30 cellular contexts compared by ENCODE assay signal in genomic region chr1:2053217-2053616, GRCh38. TPM values are rescaled to one million over a fixed set of nuclear protein-coding genes. Genes with fewer than 3 reads are reported as not detected.
A peak's percentile ranks its signal among the peaks of the same experiment; 100 is the strongest.
DNase-seq lines count a peak whose midpoint lies in the region; ATAC-seq and TF ChIP-seq lines count a peak whose summit lies in the region.
"Had no signal": no experiment of that assay in that cellular context is flagged by ENCODE, and none has a peak within 500 bp of the region (broad histone marks: within the 10 kb centered on the region; RNA-seq: fewer than 3 reads in every experiment).

No MANE protein-coding gene starts in this region.

- DNase-seq in right atrium auricular region (ENCODE audit: low spot score): no peak
- no peak for DNase-seq in left ventricle myocardium inferior
- DNase-seq in mesothelial cell of epicardium (ENCODE audit: low spot score in 2 of 2, unreplicated experiment in 2 of 2): no peak
- DNase-seq in upper lobe of right lung: no peak
- no peak for DNase-seq in immature natural killer cell
- DNase-seq in MM.1S: no peak
- DNase-seq in 8988T: no peak
- DNase-seq: activated CD4-positive, alpha-beta T cell treated with anti-CD3 and anti-CD28 coated beads, Interleukin-2, amount 50 U/mL, for 48 hours; activated naive CD4-positive, alpha-beta T cell treated with anti-CD3 and anti-CD28 coated beads, Interleukin-2, amount 10 ng/mL, durations not matched to agents 7 days and 5 days; amniotic stem cell; DMS79; effector CD4-positive, alpha-beta T cell; GF-D8; mammary epithelial cell; NCI-H1048; NCI-H1694; NCI-H2171; NCI-H524 treated with DMSO at 0.1 percent for 48 hours; posterior cingulate gyrus; SHP77 treated with DMSO at 0.1 percent for 48 hours; stimulated activated CD4-positive, alpha-beta T cell treated with anti-CD3 and anti-CD28 coated beads, Interleukin-4, amount 100 ng/mL, for 4 hours; stimulated activated naive CD4-positive, alpha-beta T cell; T1000 had no signal

- H3K9ac ChIP-seq in MM.1S (ENCODE audit: low read length): no peak overlapping the region

- no peaks in the 10 kb centered on the region for H3K27me3 Mint-ChIP-seq in activated T-helper 17 cell treated with anti-CD3 and anti-CD28 coated beads, Interleukin-2, amount 50 U/mL, for 72 hours
- H3K27me3 Mint-ChIP-seq in mesothelial cell of epicardium (ENCODE audit: low read depth) (peaks cover 28% of the 10 kb centered on the region), immature natural killer cell (ENCODE audit: low read depth in 3 of 3) (peaks cover 0 to 9% (median 6%) of the 10 kb centered on the region in 3 donors)

- no peaks in the 10 kb centered on the region for H3K9me3 ChIP-seq in right atrium auricular region
- H3K9me3 ChIP-seq in left ventricle myocardium inferior (replicated peaks): no peaks in the 10 kb centered on the region
- no peaks in the 10 kb centered on the region for H3K9me3 ChIP-seq in upper lobe of right lung
- H3K9me3 ChIP-seq in MM.1S (replicated peaks; ENCODE audit: insufficient read depth, low read length): no peaks in the 10 kb centered on the region
- H3K9me3 ChIP-seq: breast epithelium, suprapubic skin had no signal

- H2AFZ ChIP-seq in MM.1S (ENCODE audit: low read length): no peak overlapping the region

- H3K4me1 Mint-ChIP-seq in activated T-helper 17 cell treated with anti-CD3 and anti-CD28 coated beads, Interleukin-2, amount 50 U/mL, for 72 hours: peaks cover 6% of the 10 kb centered on the region
- H3K4me1 Mint-ChIP-seq in mesothelial cell of epicardium: peaks cover 14% of the 10 kb centered on the region
- H3K4me1 Mint-ChIP-seq in immature natural killer cell: peaks cover 12% of the 10 kb centered on the region in 2 donors

- no peaks in the 10 kb centered on the region for H3K9me3 Mint-ChIP-seq in activated T-helper 17 cell treated with anti-CD3 and anti-CD28 coated beads, Interleukin-2, amount 50 U/mL, for 72 hours
- H3K9me3 Mint-ChIP-seq in mesothelial cell of epicardium: no peaks in the 10 kb centered on the region
- H3K9me3 Mint-ChIP-seq in immature natural killer cell: no peaks in the 10 kb centered on the region
- H3K9me3 Mint-ChIP-seq: activated naive CD4-positive, alpha-beta T cell treated with anti-CD3 and anti-CD28 coated beads, Interleukin-2, amount 10 ng/mL, durations not matched to agents 7 days and 5 days had no signal

- no peaks in the 10 kb centered on the region for H4K20me1 ChIP-seq in MM.1S (ENCODE audit: insufficient read depth, low read length)

- no peak overlapping the region for H3K4me3 ChIP-seq in right atrium auricular region
- H3K4me3 ChIP-seq in left ventricle myocardium inferior: no peak overlapping the region
- no peak overlapping the region for H3K4me3 ChIP-seq in upper lobe of right lung
- no peak overlapping the region for H3K4me3 ChIP-seq in MM.1S (ENCODE audit: low read length)
- H3K4me3 ChIP-seq: breast epithelium, suprapubic skin had no signal

- H3K27ac ChIP-seq in right atrium auricular region: peak overlapping the region; percentile 77 to 79
- H3K27ac ChIP-seq in left ventricle myocardium inferior (replicated peaks): no peak overlapping the region
- H3K27ac ChIP-seq in upper lobe of right lung: peak overlapping the region; percentile 63
- H3K27ac ChIP-seq in MM.1S (ENCODE audit: low read length): no peak overlapping the region
- H3K27ac ChIP-seq: suprapubic skin had no signal

- H3K4me1 ChIP-seq in right atrium auricular region (peaks cover 0 to 23% of the 10 kb centered on the region in 2 donors), left ventricle myocardium inferior (peaks cover 18% of the 10 kb centered on the region), upper lobe of right lung (peaks cover 8% of the 10 kb centered on the region), MM.1S (ENCODE audit: low read length) (no peaks in the 10 kb centered on the region)

- H3K36me3 Mint-ChIP-seq in activated T-helper 17 cell treated with anti-CD3 and anti-CD28 coated beads, Interleukin-2, amount 50 U/mL, for 72 hours (ENCODE audit: low read depth): peaks cover 24% of the 10 kb centered on the region
- H3K36me3 Mint-ChIP-seq in mesothelial cell of epicardium (peaks cover 7% of the 10 kb centered on the region), immature natural killer cell (no peaks in the 10 kb centered on the region)
- H3K36me3 Mint-ChIP-seq: activated naive CD4-positive, alpha-beta T cell treated with anti-CD3 and anti-CD28 coated beads, Interleukin-2, amount 10 ng/mL, durations not matched to agents 7 days and 5 days had no signal

- H3F3A ChIP-seq in MM.1S (ENCODE audit: insufficient read depth, low read length): no peaks in the 10 kb centered on the region

- no peak overlapping the region for H3K4me2 ChIP-seq in MM.1S (ENCODE audit: low read depth, low read length)

- no peak for ATAC-seq in activated T-helper 17 cell treated with anti-CD3 and anti-CD28 coated beads, Interleukin-2, amount 50 U/mL, for 72 hours (replicated peaks)
- no peak for ATAC-seq in upper lobe of right lung
- ATAC-seq: sciatic nerve had no signal

- H3K79me2 ChIP-seq in MM.1S (ENCODE audit: low read length): no peaks in the 10 kb centered on the region

- TF ChIP-seq CTCF in right atrium auricular region (IDR thresholded peaks at IDR 0.05) (no peak), left ventricle myocardium inferior (IDR thresholded peaks at IDR 0.05; ENCODE audit: borderline replicate concordance) (no peak), mesothelial cell of epicardium (IDR thresholded peaks at IDR 0.05; ENCODE audit: unreplicated experiment) (no peak), upper lobe of right lung (IDR thresholded peaks at IDR 0.05) (no peak), MM.1S (IDR thresholded peaks at IDR 0.05; ENCODE audit: low read length) (no peak)

- no peaks in the 10 kb centered on the region for H3K9me2 ChIP-seq in MM.1S (replicated peaks; ENCODE audit: insufficient read depth, low read length)

- no peak overlapping the region for H3K27ac Mint-ChIP-seq in activated T-helper 17 cell treated with anti-CD3 and anti-CD28 coated beads, Interleukin-2, amount 50 U/mL, for 72 hours
- no peak overlapping the region for H3K27ac Mint-ChIP-seq in mesothelial cell of epicardium
- peak overlapping the region in 2 of 6 donors; percentile 7 to 16 for H3K27ac Mint-ChIP-seq in immature natural killer cell
- H3K27ac Mint-ChIP-seq: activated naive CD4-positive, alpha-beta T cell treated with anti-CD3 and anti-CD28 coated beads, Interleukin-2, amount 10 ng/mL, durations not matched to agents 7 days and 5 days had no signal

- H3K4me3 Mint-ChIP-seq in activated T-helper 17 cell treated with anti-CD3 and anti-CD28 coated beads, Interleukin-2, amount 50 U/mL, for 72 hours: peak overlapping the region; percentile 57
- peak overlapping the region; percentile 36 for H3K4me3 Mint-ChIP-seq in mesothelial cell of epicardium
- peak overlapping the region in 1 of 5 donors; percentile 12 for H3K4me3 Mint-ChIP-seq in immature natural killer cell

- intact Hi-C loops in left ventricle myocardium inferior (cut with micrococcal nuclease) (no loop called here), upper lobe of right lung (cut with DNase I) (no loop called here)

- H3K36me3 ChIP-seq in right atrium auricular region (no peaks in the 10 kb centered on the region), left ventricle myocardium inferior (no peaks in the 10 kb centered on the region), upper lobe of right lung (peaks cover 9% of the 10 kb centered on the region), MM.1S (replicated peaks; ENCODE audit: insufficient read depth, low read length) (no peaks in the 10 kb centered on the region)
- H3K36me3 ChIP-seq: breast epithelium had no signal

- H3K27me3 ChIP-seq in right atrium auricular region: no peaks in the 10 kb centered on the region
- peaks cover 46% of the 10 kb centered on the region for H3K27me3 ChIP-seq in left ventricle myocardium inferior (ENCODE audit: low read depth)
- H3K27me3 ChIP-seq in upper lobe of right lung: no peaks in the 10 kb centered on the region
- H3K27me3 ChIP-seq in MM.1S (replicated peaks; ENCODE audit: insufficient read depth, low read length): peaks cover 75% of the 10 kb centered on the region

RNA-seq across cellular contexts. Expression of gene PRKCZ, which starts 3.0 kb away (rescaled TPM):
- total RNA-seq in right atrium auricular region: 10 to 100 TPM; 15.3 to 16.4 TPM
- 19.1 TPM for total RNA-seq in left ventricle myocardium inferior
- 10 to 100 TPM; 12.2 to 24.7 TPM for total RNA-seq in activated T-helper 17 cell treated with anti-CD3 and anti-CD28 coated beads, Interleukin-2, amount 50 U/mL, for 72 hours
- total RNA-seq in mesothelial cell of epicardium: 53.0 to 55.5 TPM (median 54.5 TPM) in 3 replicates
- 121 TPM for total RNA-seq in upper lobe of right lung
- 10 to 100 TPM in 1 of 3 donors, 1 to 10 TPM in 2; 7.5 to 14.0 (median 9.4) TPM for polyA plus RNA-seq in immature natural killer cell

RNA-seq across cellular contexts. Expression of gene GABRD, which starts 34.1 kb away (rescaled TPM):
- total RNA-seq in right atrium auricular region: not detected
- 0.41 TPM for total RNA-seq in left ventricle myocardium inferior
- not detected for total RNA-seq in activated T-helper 17 cell treated with anti-CD3 and anti-CD28 coated beads, Interleukin-2, amount 50 U/mL, for 72 hours
- 0.09 to 0.16 TPM (median 0.14 TPM) in 3 replicates for total RNA-seq in mesothelial cell of epicardium
- 2.9 TPM for total RNA-seq in upper lobe of right lung
- polyA plus RNA-seq in immature natural killer cell: not detected
- total RNA-seq: breast epithelium, epithelial cell of proximal tubule, kidney epithelial cell, mammary epithelial cell, sciatic nerve had no signal
- polyA plus RNA-seq: mammary epithelial cell had no signal

RNA-seq across cellular contexts. Expression of gene CFAP74, which starts 49.6 kb away (rescaled TPM):
- total RNA-seq in right atrium auricular region (not detected), left ventricle myocardium inferior (not detected), mesothelial cell of epicardium (0.16 to 0.42 TPM (median 0.18 TPM) in 3 replicates), upper lobe of right lung (0.35 TPM)
- not detected for total RNA-seq in activated T-helper 17 cell treated with anti-CD3 and anti-CD28 coated beads, Interleukin-2, amount 50 U/mL, for 72 hours
- not detected for polyA plus RNA-seq in immature natural killer cell
- total RNA-seq: A172, epithelial cell of proximal tubule, kidney epithelial cell, suprapubic skin had no signal
- polyA plus RNA-seq: mammary epithelial cell had no signal

Comparison
In these comparisons a context has a peak if more than half of its experiments do, and no peak if none do; other contexts are left out.
1. H3K27ac ChIP-seq: peak in right atrium auricular region (2 of 2) and upper lobe of right lung (single experiment); none in left ventricle myocardium inferior (single experiment) and MM.1S (single experiment).